1 cellular context compared by ENCODE assay signal in the genomic region with DNA sequence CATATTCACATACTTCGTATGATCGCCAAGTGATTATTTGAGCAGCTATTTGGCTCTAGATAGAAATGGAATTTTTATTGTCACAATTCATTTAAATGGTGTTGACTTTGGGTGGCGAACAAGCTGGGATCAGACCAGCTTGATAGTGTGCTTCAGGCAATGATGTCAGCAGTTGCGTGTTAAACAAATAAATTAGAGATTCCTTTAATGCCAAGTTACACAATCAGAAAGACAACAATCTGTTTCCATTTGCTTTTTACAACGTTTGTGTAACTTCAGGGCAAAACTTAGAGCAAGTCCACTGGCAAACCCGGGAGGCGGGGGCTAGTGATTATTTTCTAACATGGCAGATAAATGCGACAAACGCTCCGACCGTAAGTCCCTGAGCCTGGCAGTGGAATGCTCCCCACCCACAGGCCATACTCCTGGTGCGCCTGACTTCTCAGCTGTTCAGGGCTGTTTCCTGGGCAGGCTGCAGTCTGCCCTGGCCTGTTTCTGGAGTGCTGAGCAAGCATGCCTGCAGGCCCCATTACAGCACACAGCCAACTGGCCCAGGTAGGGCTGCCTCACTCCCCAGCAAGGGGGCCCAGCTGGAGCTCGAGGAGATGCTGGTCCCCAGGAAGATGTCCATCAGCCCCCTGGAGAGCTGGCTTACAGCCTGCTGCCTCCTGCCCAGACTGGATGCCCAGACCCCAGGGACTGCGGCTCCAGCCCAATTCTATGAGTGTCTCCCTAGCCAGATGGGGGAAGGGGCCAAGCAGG.
TF ChIP-seq lines count a peak whose summit lies in the region.

No MANE protein-coding gene starts in this region.

TF ChIP-seq in IMR-90, 13 proteins besides CTCF, POLR2A, EP300 and RAD21:
- TF ChIP-seq BHLHE40 (IDR thresholded peaks at IDR 0.05; ENCODE audit: low read depth, low read length) (peak; percentile 43; the same call in 1 of the 2 replicates), FOS (IDR thresholded peaks at IDR 0.05; ENCODE audit: low read depth, low read length) (0 out of 2 replicates have a peak, but pooled peaks have one; percentile 8), CEBPB (IDR thresholded peaks at IDR 0.05; ENCODE audit: low read depth, low read length) (peak; percentile 85), MAZ (IDR thresholded peaks at IDR 0.05; ENCODE audit: borderline replicate concordance, low read depth, low read length) (no peak)
